Comparison of ENCODE assay signal across 1 cellular context in genomic region chr6:74451953-74452352, GRCh38.
TF ChIP-seq lines count a peak whose summit lies in the region.

No MANE protein-coding gene starts in this region.

TF ChIP-seq in GM23338, 12 proteins besides CTCF, POLR2A, EP300 and RAD21 (continued from another document):
- TF ChIP-seq ZNF462 (CRISPR knock-in tag; IDR thresholded peaks at IDR 0.05) (no peak), ZNF114 (CRISPR knock-in tag; IDR thresholded peaks at IDR 0.05) (no peak), EZH2 (IDR thresholded peaks at IDR 0.05; ENCODE audit: low read depth, unreplicated experiment) (no peak), JUNB (IDR thresholded peaks at IDR 0.05; ENCODE audit: unreplicated experiment) (no peak), ETS1 (IDR thresholded peaks at IDR 0.05) (no peak), ZNF331 (CRISPR knock-in tag; IDR thresholded peaks at IDR 0.05; ENCODE audit: low read depth) (no peak), CREB1 (CRISPR knock-in tag; IDR thresholded peaks at IDR 0.05; ENCODE audit: low read depth) (no peak), STAT1 (IDR thresholded peaks at IDR 0.05; ENCODE audit: unreplicated experiment) (no peak), NANOG (IDR thresholded peaks at IDR 0.05; ENCODE audit: borderline replicate concordance) (no peak), EZH2phosphoT487 (IDR thresholded peaks at IDR 0.05; ENCODE audit: unreplicated experiment) (no peak), REST (IDR thresholded peaks at IDR 0.05; ENCODE audit: unreplicated experiment) (no peak)
